Comparison of ENCODE assay signal across 8 cellular contexts in the genomic region with DNA sequence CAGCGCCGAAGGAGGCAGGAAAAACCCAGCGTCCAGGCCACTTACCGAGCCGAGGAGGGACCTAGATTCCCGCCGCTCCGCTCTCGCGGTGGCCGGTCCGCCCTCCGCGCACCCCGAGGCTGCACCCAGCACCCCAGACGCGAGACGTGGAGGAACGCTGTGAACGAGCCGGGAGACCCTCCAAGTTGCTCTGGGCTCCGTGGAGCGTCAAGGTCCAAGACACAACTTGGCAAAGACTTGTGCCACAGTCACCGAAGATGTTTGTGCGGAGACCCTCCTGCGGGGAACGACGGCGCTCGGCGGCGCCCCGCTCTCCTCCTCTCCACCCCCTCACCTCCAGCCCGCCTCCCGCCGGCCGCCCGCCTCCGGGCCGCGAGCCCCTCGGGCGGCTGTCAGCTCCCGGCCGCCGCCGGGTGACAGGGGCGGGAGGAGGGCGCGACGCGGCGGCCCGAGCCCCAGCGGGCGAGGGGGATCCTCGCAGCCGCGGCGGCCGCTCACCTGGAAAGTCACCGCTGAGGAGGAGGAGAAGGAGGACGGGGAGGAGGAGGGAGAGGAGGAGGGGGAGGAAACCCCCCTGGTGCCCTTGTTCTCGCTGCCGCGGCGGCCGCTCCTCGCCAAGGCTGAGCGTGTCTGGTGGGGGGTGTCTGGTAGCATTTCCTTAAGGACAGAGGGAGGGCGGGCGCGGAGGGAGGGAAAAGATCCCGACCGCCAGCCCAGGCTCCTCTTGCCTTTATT. TPM values are rescaled to one million over a fixed set of nuclear protein-coding genes. Genes with fewer than 3 reads are reported as not detected.
DNase-seq lines count a peak whose midpoint lies in the region; ATAC-seq and TF ChIP-seq lines count a peak whose summit lies in the region.

No MANE protein-coding gene starts in this region.

- DNase-seq in GM06990 (ENCODE audit: extremely low read depth, insufficient read length) (peak; percentile 84), HFFc6 (peak; percentile 52), OCI-LY7 (ENCODE audit: low spot score) (peak; percentile 75), activated gamma-delta T cell (lab: John Stamatoyannopoulos, UW) (peak; percentile 58), foreskin melanocyte (peak; percentile 40), thoracic aorta (ENCODE audit: low spot score) (no peak), GM19240 (ENCODE audit: insufficient read length, low spot score) (no peak)

- H3K4me2 ChIP-seq in OCI-LY7 (ENCODE audit: low read length), result peak overlapping the region; percentile 88

- no peaks in the 10 kb centered on the region for H3K9me3 Mint-ChIP-seq in HFFc6

- H3K4me1 ChIP-seq in OCI-LY7 (ENCODE audit: insufficient read depth, low read length, poor library complexity, severe bottlenecking) (peaks cover 37% of the 10 kb centered on the region), neutrophil (ENCODE audit: control insufficient read depth in 1 of 2, insufficient read depth in 1 of 2, low read depth in 1 of 2, low read length in 1 of 2) (peaks cover 24 to 28% of the 10 kb centered on the region in 2 experiments), thoracic aorta (ENCODE audit: control insufficient read depth in 1 of 2, low read depth in 2 of 2) (peaks cover 8 to 28% of the 10 kb centered on the region in 2 donors)

- H3K36me3 ChIP-seq in GM06990 (ENCODE audit: control insufficient read depth, insufficient read depth, low read length) (no peaks in the 10 kb centered on the region), OCI-LY7 (ENCODE audit: insufficient read depth, low read length) (no peaks in the 10 kb centered on the region), neutrophil (no peaks in the 10 kb centered on the region), thoracic aorta (no peaks in the 10 kb centered on the region)

- peak overlapping the region; percentile 74 for H3K4me3 ChIP-seq in GM06990 (replicated peaks; ENCODE audit: low read depth, low read length)
- peak overlapping the region; percentile 94 for H3K4me3 ChIP-seq in OCI-LY7 (ENCODE audit: low read depth, low read length, poor library complexity, severe bottlenecking)
- peak overlapping the region; percentile 84 to 98 for H3K4me3 ChIP-seq in neutrophil (ENCODE audit: low read depth in 1 of 2, low read length in 1 of 2)
- peak overlapping the region; percentile 95 for H3K4me3 ChIP-seq in thoracic aorta

- H3K27ac Mint-ChIP-seq in HFFc6, result peak overlapping the region; percentile 96

- H3K9me3 ChIP-seq in OCI-LY7 (ENCODE audit: low read length), result no peaks in the 10 kb centered on the region
- H3K9me3 ChIP-seq in neutrophil, result no peaks in the 10 kb centered on the region
- no peaks in the 10 kb centered on the region for H3K9me3 ChIP-seq in thoracic aorta

- no peaks in the 10 kb centered on the region for H3K27me3 ChIP-seq in GM06990 (replicated peaks; ENCODE audit: control insufficient read depth, insufficient read depth, low read length)
- H3K27me3 ChIP-seq in neutrophil, result peaks cover 37% of the 10 kb centered on the region
- no peaks in the 10 kb centered on the region for H3K27me3 ChIP-seq in thoracic aorta (replicated peaks; ENCODE audit: insufficient read depth)

- H3K4me3 Mint-ChIP-seq in HFFc6, result peak overlapping the region; percentile 94

- peak overlapping the region; percentile 95 for H3K27ac ChIP-seq in OCI-LY7 (ENCODE audit: low read depth, low read length, poor library complexity, severe bottlenecking)
- peak overlapping the region; percentile 97 for H3K27ac ChIP-seq in neutrophil
- peak overlapping the region; percentile 97 to 99 for H3K27ac ChIP-seq in thoracic aorta

- CTCF ChIA-PET in OCI-LY7 (lab: Charles Lee; ENCODE audit: unreplicated experiment), result no interaction called here

- peaks cover 36% of the 10 kb centered on the region for H3K79me2 ChIP-seq in OCI-LY7 (ENCODE audit: insufficient read depth, low read depth, low read length)

- TF ChIP-seq CTCF in GM06990 (IDR thresholded peaks at IDR 0.05; ENCODE audit: insufficient read depth, low read length, poor library complexity, severe bottlenecking) (no peak), HFFc6 (IDR thresholded peaks at IDR 0.05) (no peak), OCI-LY7 (conservative IDR thresholded peaks at IDR 0.05; ENCODE audit: low read length) (no peak), neutrophil (IDR thresholded peaks at IDR 0.05) (no peak), thoracic aorta (IDR thresholded peaks at IDR 0.05) (no peak)

- H2AFZ ChIP-seq in OCI-LY7 (ENCODE audit: low read length), result peak overlapping the region; percentile 89

- no peaks in the 10 kb centered on the region for H3K36me3 Mint-ChIP-seq in HFFc6 (ENCODE audit: low read depth)

- H3K9me2 ChIP-seq in OCI-LY7 (ENCODE audit: insufficient read depth, low read length), result no peaks in the 10 kb centered on the region

- POLR2A ChIA-PET in OCI-LY7 (lab: Charles Lee), result interaction anchor here (1.0 to 1.2 kb wide), 2 partner anchors 14 to 92 kb away, joined by 4 read pairs; no protein-coding TSS in a partner anchor

- H3K27me3 Mint-ChIP-seq in HFFc6 (ENCODE audit: insufficient read depth), result peaks cover 5% of the 10 kb centered on the region

- no peak for ATAC-seq in thoracic aorta (ENCODE audit: insufficient number of reproducible peaks, low FRiP score, low read depth)

- H4K20me1 ChIP-seq in OCI-LY7 (ENCODE audit: insufficient read depth, low read length), result no peaks in the 10 kb centered on the region

- BruUV-seq in OCI-LY7 (replicated peaks; lab: Mats Ljungman, UMichigan), result no TSS peak

- peaks cover 46% of the 10 kb centered on the region for H3K4me1 Mint-ChIP-seq in HFFc6 (ENCODE audit: low read depth)

- intact Hi-C loops in OCI-LY7 (cut with micrococcal nuclease; ENCODE audit: unreplicated experiment), result loop anchor here (2.0 to 10.0 kb wide), 4 partner anchors 89 to 899 kb away; a partner anchor contains a TSS

RNA-seq across cellular contexts. Expression of a gene that starts 0.6 kb away (rescaled TPM):
- 10 to 100 TPM; 14.0 to 19.5 (median 17.1) TPM for total RNA-seq in HFFc6 (2021; fragmentation: NEBNext Ultra II Directional; extraction: Animal tissue kit (Norgen Biotek cat#: 25700))
- total RNA-seq in OCI-LY7 (2014; rRNA removed; shearing (Covaris generic)), result 16.9 and 24.6 TPM in 2 replicates
- total RNA-seq in OCI-LY7 (2022) (18.8 and 21.9 TPM in 2 replicates), thoracic aorta (10 to 100 TPM; 32.9 to 51.7 TPM)

Comparison
In these comparisons a context has a peak if more than half of its experiments do, and no peak if none do; other contexts are left out.
1. DNase-seq: peak in GM06990 (single experiment), HFFc6 (single experiment), OCI-LY7 (single experiment), activated gamma-delta T cell (single experiment) and foreskin melanocyte (single experiment); none in thoracic aorta (single experiment) and GM19240 (single experiment).
2. Peak in every context shown above with its lines, with median percentiles within 50 percentile points of each other: H3K4me3 ChIP-seq and H3K27ac ChIP-seq.